Comparison of ENCODE assay signal across 12 cellular contexts in genomic region chr14:54818201-54819133, GRCh38.
DNase-seq lines count a peak whose midpoint lies in the region; ATAC-seq and TF ChIP-seq lines count a peak whose summit lies in the region.
"Had no signal": no experiment of that assay in that cellular context is flagged by ENCODE, and none has a peak within 500 bp of the region (broad histone marks: within the 10 kb centered on the region; RNA-seq: fewer than 3 reads in every experiment).

No MANE protein-coding gene starts in this region.

- peaks cover 0 to 4% (median 0%) of the 10 kb centered on the region in 4 donors for H3K4me1 ChIP-seq in transverse colon
- H3K4me1 ChIP-seq: A549 had no signal

- no peaks in the 10 kb centered on the region for H3K36me3 ChIP-seq in transverse colon

- peaks cover 0 to 4% of the 10 kb centered on the region in 2 donors for H3K9me3 ChIP-seq in transverse colon

- TF ChIP-seq EP300 in transverse colon (IDR thresholded peaks at IDR 0.05; ENCODE audit: low read depth) = no peak

- in situ Hi-C loops in transverse colon (cut with MboI; ENCODE audit: low pct_ligation_motif_present in 1 of 4, low pct_unique_long_range_greater_than_20kb in 1 of 4, low sequenced_read_pairs in 3 of 4) = no loop called here

- no peak for TF ChIP-seq POLR2A in transverse colon (IDR thresholded peaks at IDR 0.05)

- H3K4me3 ChIP-seq in fibroblast of the aortic adventitia (ENCODE audit: low read depth, low read length) (no peak overlapping the region), transverse colon (no peak overlapping the region)
- H3K4me3 ChIP-seq: A549, skin epidermis had no signal

- TF ChIP-seq CTCF in fibroblast of the aortic adventitia (IDR thresholded peaks at IDR 0.05; ENCODE audit: insufficient read depth, low read length) (no peak), transverse colon (IDR thresholded peaks at IDR 0.05) (no peak)

- no peak for ATAC-seq in HG03354 (IDR thresholded peaks at IDR 0.05; ENCODE audit: poor library complexity, severe bottlenecking, unreplicated experiment)

- WGBS in transverse colon (ENCODE audit: low coverage in 1 of 2), 2 donors = 41% methylated on average over 14 of the region's 14 CpGs; no CpG with 5 or more reads in 1 of the 2 donors

- intact Hi-C loops in transverse colon (cut with DNase I; ENCODE audit: low total_unique reads) = no loop called here

- DNase-seq in NCI-H345 (lab: John Stamatoyannopoulos, UW) = peak; percentile 24
- no peak for DNase-seq in NCI-H345 treated with DMSO at 0.1 percent for 48 hours (lab: John Stamatoyannopoulos, UW; ENCODE audit: unreplicated experiment)
- DNase-seq in NOMO-1 treated with dmso at 0.1 percent for 144 hours (lab: John Stamatoyannopoulos, UW; ENCODE audit: unreplicated experiment) = peak; percentile 33
- peak; percentile 77 for DNase-seq in fibroblast of the aortic adventitia (ENCODE audit: low read depth)
- DNase-seq in transverse colon = peak; percentile 24
- DNase-seq in stimulated activated CD4-positive, alpha-beta T cell treated with anti-CD3 and anti-CD28 coated beads, Interleukin-2, amount 100 ng/mL, for 48 hours = no peak
- no peak for DNase-seq in mesenteric fat pad (ENCODE audit: low spot score)
- DNase-seq: activated effector memory CD4-positive, alpha-beta T cell treated with anti-CD3 and anti-CD28 coated beads, Interleukin-2, amount 50 U/mL, for 16 hours had no signal

- no peak overlapping the region for H3K27ac ChIP-seq in transverse colon
- H3K27ac ChIP-seq: A549, HL-60, skin epidermis had no signal

- H3K27me3 ChIP-seq in transverse colon = no peaks in the 10 kb centered on the region

Comparison
In these comparisons a context has a peak if more than half of its experiments do, and no peak if none do; other contexts are left out.
1. DNase-seq: peak in NCI-H345 (single experiment), NOMO-1 treated with dmso at 0.1 percent for 144 hours (single experiment), fibroblast of the aortic adventitia (single experiment) and transverse colon (single experiment); none in NCI-H345 treated with DMSO at 0.1 percent for 48 hours (single experiment), stimulated activated CD4-positive, alpha-beta T cell treated with anti-CD3 and anti-CD28 coated beads, Interleukin-2, amount 100 ng/mL, for 48 hours (0 of 2) and mesenteric fat pad (single experiment).